In genomic region chr12:46483572-46484395, GRCh38 we compare ENCODE assay signal across 1 cellular context.
TF ChIP-seq lines count a peak whose summit lies in the region.

No MANE protein-coding gene starts in this region.

TF ChIP-seq in GM23338, 12 proteins besides CTCF, POLR2A, EP300 and RAD21 (continued from another document):
- no peak for TF ChIP-seq ZNF462 (CRISPR knock-in tag; IDR thresholded peaks at IDR 0.05)
TF ChIP-seq in GM23338: peak in this region for 0.
